Comparison of ENCODE assay signal across 37 cellular contexts in genomic region chr6:152794696-152795095, GRCh38. TPM values are rescaled to one million over a fixed set of nuclear protein-coding genes. Genes with fewer than 3 reads are reported as not detected.
"Had no signal": no experiment of that assay in that cellular context is flagged by ENCODE, and none has a peak within 500 bp of the region (broad histone marks: within the 10 kb centered on the region; RNA-seq: fewer than 3 reads in every experiment).

No MANE protein-coding gene starts in this region.

- DNase-seq: Karpas-422, Kasumi-1, KG1, MG63, MM.1S, MV-4-11, NCI-H1048, NCI-H1092, NCI-H1092 treated with DMSO at 0.1 percent for 48 hours, NCI-H1105 treated with DMSO at 0.1 percent for 48 hours, NCI-H1417, NCI-H1417 treated with DMSO at 0.1 percent for 48 hours, NCI-H1436, NCI-H1436 treated with DMSO at 0.1 percent for 48 hours, NCI-H146, NCI-H1694, NCI-H1694 treated with DMSO at 0.1 percent for 48 hours, NCI-H187, NCI-H187 treated with DMSO at 0.1 percent for 48 hours, NCI-H1930, NCI-H2029, NCI-H2029 treated with DMSO at 0.1 percent for 48 hours, NCI-H2081, NCI-H2081 treated with DMSO at 0.1 percent for 48 hours, NCI-H2107, NCI-H2171, NCI-H2171 treated with DMSO at 0.1 percent for 48 hours, NCI-H2227 treated with DMSO at 0.1 percent for 48 hours, NCI-H226, NCI-H345, NCI-H446, NCI-H446 treated with DMSO at 0.1 percent for 48 hours, NCI-H510A, NCI-H510A treated with DMSO at 0.1 percent for 48 hours had no signal

RNA-seq across cellular contexts. Expression of gene VIP, which starts 44.1 kb away (rescaled TPM):
- total RNA-seq: M059J, MCF 10A, NCI-H460 had no signal
